ENCODE assay signal across 19 cellular contexts in genomic region chr20:51169813-51170212, GRCh38.
"Had no signal": no experiment of that assay in that cellular context is flagged by ENCODE, and none has a peak within 500 bp of the region (broad histone marks: within the 10 kb centered on the region; RNA-seq: fewer than 3 reads in every experiment).

No MANE protein-coding gene starts in this region.

- ATAC-seq: activated CD4-positive, alpha-beta T cell treated with anti-CD3 and anti-CD28 coated beads for 36 hours; activated CD8-positive, alpha-beta T cell treated with anti-CD3 and anti-CD28 coated beads, Interleukin-2, amount 10 ng/mL, durations not matched to agents 7 days and 5 days; activated naive CD4-positive, alpha-beta T cell treated with anti-CD3 and anti-CD28 coated beads, Interleukin-2, amount 50 U/mL, for 72 hours; activated T-cell treated with anti-CD3 and anti-CD28 coated beads, Interleukin-2, amount 50 U/mL, for 72 hours; naive thymus-derived CD8-positive, alpha-beta T cell; right lobe of liver; stimulated activated naive CD8-positive, alpha-beta T cell treated with anti-CD3 and anti-CD28 coated beads, Interleukin-15, Interleukin-2, amounts not matched to agents 100 U/mL and 50 U/mL, for 24 hours had no signal

- H3K9me3 Mint-ChIP-seq: activated naive CD4-positive, alpha-beta T cell treated with anti-CD3 and anti-CD28 coated beads, Interleukin-2, amount 50 U/mL, for 72 hours; activated T-cell treated with anti-CD3 and anti-CD28 coated beads, Interleukin-2, amount 50 U/mL, for 72 hours; central memory CD8-positive, alpha-beta T cell had no signal

- H3K27me3 ChIP-seq: right lobe of liver, testis, uterus had no signal

- H3K27ac Mint-ChIP-seq: activated CD4-positive, alpha-beta T cell treated with anti-CD3 and anti-CD28 coated beads for 36 hours; activated CD8-positive, alpha-beta T cell treated with anti-CD3 and anti-CD28 coated beads, Interleukin-2, amount 10 ng/mL, durations not matched to agents 7 days and 5 days; activated naive CD4-positive, alpha-beta T cell treated with anti-CD3 and anti-CD28 coated beads, Interleukin-2, amount 50 U/mL, for 72 hours; activated T-cell treated with anti-CD3 and anti-CD28 coated beads, Interleukin-2, amount 50 U/mL, for 72 hours; memory B cell had no signal

- H3K4me1 ChIP-seq: right lobe of liver, testis, transverse colon, uterus had no signal

- DNase-seq: activated CD4-positive, alpha-beta T cell treated with anti-CD3 and anti-CD28 coated beads for 36 hours; activated CD4-positive, CD25-positive, alpha-beta regulatory T cell; activated CD8-positive, alpha-beta T cell treated with anti-CD3 and anti-CD28 coated beads, Interleukin-2, amount 10 ng/mL, durations not matched to agents 7 days and 5 days; activated naive CD4-positive, alpha-beta T cell; activated T-cell treated with anti-CD3 and anti-CD28 coated beads for 4 hours; activated T-cell treated with anti-CD3 and anti-CD28 coated beads, Interleukin-2, amount 50 U/mL, for 72 hours; effector CD8-positive, alpha-beta T cell; naive thymus-derived CD8-positive, alpha-beta T cell; occipital lobe; right lobe of liver; stimulated activated CD4-positive, alpha-beta T cell treated with anti-CD3 and anti-CD28 coated beads, Interleukin-4, amount 100 ng/mL, for 1 hour; stimulated activated naive CD8-positive, alpha-beta T cell treated with anti-CD3 and anti-CD28 coated beads, Interleukin-15, Interleukin-2, amounts not matched to agents 100 U/mL and 50 U/mL, for 24 hours; testis; transverse colon; uterus had no signal

- H3K36me3 ChIP-seq: right lobe of liver, transverse colon, uterus had no signal

- H3K4me3 Mint-ChIP-seq: activated CD4-positive, alpha-beta T cell treated with anti-CD3 and anti-CD28 coated beads for 36 hours; activated CD8-positive, alpha-beta T cell treated with anti-CD3 and anti-CD28 coated beads, Interleukin-2, amount 10 ng/mL, durations not matched to agents 7 days and 5 days; activated T-cell treated with anti-CD3 and anti-CD28 coated beads, Interleukin-2, amount 50 U/mL, for 72 hours; central memory CD8-positive, alpha-beta T cell; memory B cell; naive thymus-derived CD8-positive, alpha-beta T cell; neural crest cell had no signal

- H3K4me1 Mint-ChIP-seq: activated CD4-positive, alpha-beta T cell treated with anti-CD3 and anti-CD28 coated beads for 36 hours; naive thymus-derived CD8-positive, alpha-beta T cell; neural crest cell had no signal

- H3K4me3 ChIP-seq: right lobe of liver, testis, transverse colon, uterus had no signal

- H3K27ac ChIP-seq: right lobe of liver, testis, transverse colon, uterus had no signal

- H3K36me3 Mint-ChIP-seq: activated naive CD4-positive, alpha-beta T cell treated with anti-CD3 and anti-CD28 coated beads, Interleukin-2, amount 50 U/mL, for 72 hours; memory B cell; naive thymus-derived CD8-positive, alpha-beta T cell had no signal
